ENCODE assay signal across 16 cellular contexts in the genomic region with DNA sequence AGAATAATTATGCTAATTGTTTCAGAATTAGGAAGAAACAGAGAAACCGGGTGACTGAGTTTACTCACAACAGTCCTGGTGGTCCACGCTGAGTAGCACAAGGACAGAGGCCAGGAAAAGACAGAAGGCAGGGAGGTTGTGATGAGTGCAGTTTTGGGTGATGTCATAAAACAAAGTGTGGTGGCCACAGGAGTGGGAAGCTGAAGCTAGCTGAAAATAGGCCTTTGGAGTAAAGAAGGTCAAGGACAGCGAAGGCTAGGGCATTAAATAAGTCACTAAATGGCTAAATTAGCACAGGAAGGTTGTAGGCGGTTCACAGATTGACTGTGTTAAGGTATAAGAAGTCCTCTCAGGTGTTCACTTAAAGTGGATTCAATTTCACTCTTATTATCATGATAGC.
DNase-seq lines count a peak whose midpoint lies in the region; ATAC-seq, FAIRE-seq and TF ChIP-seq lines count a peak whose summit lies in the region.
"Had no signal": no experiment of that assay in that cellular context is flagged by ENCODE, and none has a peak within 500 bp of the region (broad histone marks: within the 10 kb centered on the region; RNA-seq: fewer than 3 reads in every experiment).

No MANE protein-coding gene starts in this region.

- no peak for TF ChIP-seq POLR2A in sigmoid colon (IDR thresholded peaks at IDR 0.05)

- intact Hi-C loops in activated naive CD4-positive, alpha-beta T cell treated with anti-CD3 and anti-CD28 coated beads for 36 hours (cut with micrococcal nuclease) = no loop called here
- intact Hi-C loops in sigmoid colon (cut with DNase I) (no loop called here), kidney (cut with DNase I) (no loop called here)

- no peak overlapping the region for H3K27ac Mint-ChIP-seq in activated naive CD4-positive, alpha-beta T cell treated with anti-CD3 and anti-CD28 coated beads for 36 hours
- H3K27ac Mint-ChIP-seq: activated T-cell treated with anti-CD3 and anti-CD28 coated beads, Interleukin-2, amount 50 U/mL, for 72 hours; natural killer cell treated with Interleukin-12 subunit alpha and Interleukin-12 subunit beta and Interleukin-15 and Interleukin-18, amount 100 ng/mL, for 72 hours had no signal

- H3K4me1 Mint-ChIP-seq in activated naive CD4-positive, alpha-beta T cell treated with anti-CD3 and anti-CD28 coated beads for 36 hours (ENCODE audit: low read depth) = no peaks in the 10 kb centered on the region

- H3K27me3 Mint-ChIP-seq in activated naive CD4-positive, alpha-beta T cell treated with anti-CD3 and anti-CD28 coated beads for 36 hours (ENCODE audit: low read depth) = no peaks in the 10 kb centered on the region
- H3K27me3 Mint-ChIP-seq: natural killer cell treated with Interleukin-12 subunit alpha and Interleukin-12 subunit beta and Interleukin-15 and Interleukin-18, amount 100 ng/mL, for 72 hours had no signal

- no peak for FAIRE-seq in kidney (lab: Jason Lieb, UNC)
- FAIRE-seq: astrocyte, D721Med had no signal

- peak; percentile 37 for ATAC-seq in GM19043 (IDR thresholded peaks at IDR 0.05; ENCODE audit: low read depth, unreplicated experiment)
- ATAC-seq in HG02642 (IDR thresholded peaks at IDR 0.05; ENCODE audit: poor library complexity, unreplicated experiment) = peak; percentile 78
- ATAC-seq in HG03439 (IDR thresholded peaks at IDR 0.05; ENCODE audit: unreplicated experiment) = peak; percentile 62
- ATAC-seq: activated T-cell treated with anti-CD3 and anti-CD28 coated beads, Interleukin-2, amount 50 U/mL, for 72 hours; natural killer cell treated with Interleukin-12 subunit alpha and Interleukin-12 subunit beta and Interleukin-15 and Interleukin-18, amount 100 ng/mL, for 72 hours had no signal

- TF ChIP-seq EP300 in sigmoid colon (IDR thresholded peaks at IDR 0.05) = no peak

- H3K36me3 Mint-ChIP-seq in activated naive CD4-positive, alpha-beta T cell treated with anti-CD3 and anti-CD28 coated beads for 36 hours (ENCODE audit: low read depth) = peaks cover 6% of the 10 kb centered on the region
- H3K36me3 Mint-ChIP-seq: natural killer cell treated with Interleukin-12 subunit alpha and Interleukin-12 subunit beta and Interleukin-15 and Interleukin-18, amount 100 ng/mL, for 72 hours had no signal

- H3K4me3 Mint-ChIP-seq in activated naive CD4-positive, alpha-beta T cell treated with anti-CD3 and anti-CD28 coated beads for 36 hours = no peak overlapping the region
- H3K4me3 Mint-ChIP-seq: activated T-cell treated with anti-CD3 and anti-CD28 coated beads, Interleukin-2, amount 50 U/mL, for 72 hours; natural killer cell treated with Interleukin-12 subunit alpha and Interleukin-12 subunit beta and Interleukin-15 and Interleukin-18, amount 100 ng/mL, for 72 hours had no signal

- TF ChIP-seq CTCF in GM10266 (IDR thresholded peaks at IDR 0.05; ENCODE audit: control insufficient read depth, insufficient read depth, low read depth, missing control alignments) (no peak), sigmoid colon (IDR thresholded peaks at IDR 0.05) (no peak), kidney (IDR thresholded peaks at IDR 0.05; ENCODE audit: borderline replicate concordance, extremely low read depth, insufficient read depth) (no peak)

- CTCF ChIA-PET in activated naive CD4-positive, alpha-beta T cell treated with anti-CD3 and anti-CD28 coated beads for 36 hours (lab: Charles Lee) = interaction anchor here (1.1 to 1.8 kb wide), 4 partner anchors 13 to 201 kb away, joined by 4 to 7 read pairs (median 6); no protein-coding TSS in a partner anchor

- H3K9me3 Mint-ChIP-seq in activated naive CD4-positive, alpha-beta T cell treated with anti-CD3 and anti-CD28 coated beads for 36 hours = peaks cover 2% of the 10 kb centered on the region
- H3K9me3 Mint-ChIP-seq: natural killer cell treated with Interleukin-12 subunit alpha and Interleukin-12 subunit beta and Interleukin-15 and Interleukin-18, amount 100 ng/mL, for 72 hours had no signal

- no peak overlapping the region for H3K9ac ChIP-seq in kidney (ENCODE audit: low read length in 2 of 2)
- H3K9ac ChIP-seq: SK-N-SH had no signal

- no peaks in the 10 kb centered on the region for H3K4me1 ChIP-seq in sigmoid colon
- H3K4me1 ChIP-seq in kidney (ENCODE audit: control insufficient read depth in 1 of 2, insufficient read depth in 1 of 2, low read depth in 1 of 2, low read length in 2 of 2) = no peaks in the 10 kb centered on the region
- H3K4me1 ChIP-seq: transverse colon had no signal

- no peaks in the 10 kb centered on the region for H3K27me3 ChIP-seq in sigmoid colon
- H3K27me3 ChIP-seq: transverse colon had no signal

- H3K9me3 ChIP-seq in sigmoid colon (peaks cover 0 to 6% (median 0%) of the 10 kb centered on the region in 4 donors), kidney (ENCODE audit: control insufficient read depth in 1 of 2, low read length in 2 of 2) (no peaks in the 10 kb centered on the region)
- H3K9me3 ChIP-seq: SK-N-SH, transverse colon had no signal

- H3K36me3 ChIP-seq in sigmoid colon (no peaks in the 10 kb centered on the region), kidney (ENCODE audit: control insufficient read depth in 1 of 2, insufficient read depth in 2 of 2, low read length in 2 of 2) (no peaks in the 10 kb centered on the region)
- H3K36me3 ChIP-seq: transverse colon had no signal

- H3K27ac ChIP-seq in sigmoid colon (no peak overlapping the region), kidney (ENCODE audit: low read depth in 2 of 2, low read length in 2 of 2) (no peak overlapping the region)
- H3K27ac ChIP-seq: transverse colon had no signal

- DNase-seq in GM10266 (ENCODE audit: extremely low spot score) (peak; percentile 10), RPMI8226 (no peak), sigmoid colon (no peak), kidney (no peak)
- DNase-seq in activated naive CD4-positive, alpha-beta T cell treated with anti-CD3 and anti-CD28 coated beads for 36 hours = no peak
- DNase-seq: activated T-cell treated with anti-CD3 and anti-CD28 coated beads, Interleukin-2, amount 50 U/mL, for 72 hours; foreskin melanocyte; NCI-H1694 treated with DMSO at 0.1 percent for 48 hours; SK-N-SH; transverse colon had no signal

- no peak overlapping the region for H3K4me3 ChIP-seq in sigmoid colon
- no peak overlapping the region for H3K4me3 ChIP-seq in kidney (ENCODE audit: low read length in 2 of 2)
- H3K4me3 ChIP-seq: transverse colon had no signal

- 75 to 76% methylated on average over 4 of the region's 4 CpGs for WGBS in sigmoid colon, 2 donors
